24 cellular contexts compared by ENCODE assay signal in the genomic region with DNA sequence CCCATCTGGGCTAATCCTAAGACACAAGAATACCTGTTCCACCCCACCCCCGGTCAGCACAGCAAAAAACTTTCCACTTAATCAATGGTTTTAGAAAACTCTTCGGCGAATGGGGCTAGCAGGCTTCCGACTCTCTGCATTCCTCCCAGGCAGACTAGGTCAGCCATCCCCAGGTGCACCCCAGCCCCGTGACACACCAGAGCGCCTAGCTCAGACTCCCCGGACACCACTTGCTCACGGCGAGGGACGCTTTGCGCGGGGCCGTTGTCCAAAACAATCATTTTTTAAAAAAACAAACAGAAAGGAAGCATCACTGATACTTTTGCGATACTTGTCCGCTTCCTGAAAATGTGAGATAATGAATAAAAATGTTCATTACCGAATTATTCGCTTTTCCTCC.
DNase-seq lines count a peak whose midpoint lies in the region; ATAC-seq and TF ChIP-seq lines count a peak whose summit lies in the region.
"Had no signal": no experiment of that assay in that cellular context is flagged by ENCODE, and none has a peak within 500 bp of the region (broad histone marks: within the 10 kb centered on the region; RNA-seq: fewer than 3 reads in every experiment).

No MANE protein-coding gene starts in this region.

- TF ChIP-seq POLR2A in suprapubic skin (IDR thresholded peaks at IDR 0.05): no peak

- no peak for TF ChIP-seq CTCF in suprapubic skin (IDR thresholded peaks at IDR 0.05)

- H3K27me3 Mint-ChIP-seq in activated naive CD4-positive, alpha-beta T cell treated with anti-CD3 and anti-CD28 coated beads, Interleukin-2, amount 10 ng/mL, durations not matched to agents 7 days and 5 days: no peaks in the 10 kb centered on the region
- H3K27me3 Mint-ChIP-seq in T-cell: no peaks in the 10 kb centered on the region
- H3K27me3 Mint-ChIP-seq in activated naive CD8-positive, alpha-beta T cell treated with anti-CD3 and anti-CD28 coated beads, Interleukin-2, amount 50 U/mL, for 24 hours: no peaks in the 10 kb centered on the region
- H3K27me3 Mint-ChIP-seq in stimulated activated naive CD8-positive, alpha-beta T cell treated with anti-CD3 and anti-CD28 coated beads, Interleukin-15, amount 100 ng/mL, for 72 hours: no peaks in the 10 kb centered on the region

- no peak overlapping the region for H3K27ac ChIP-seq in suprapubic skin
- H3K27ac ChIP-seq: foreskin keratinocyte, neural progenitor cell, Peyer's patch, testis, vagina had no signal

- H3K4me3 Mint-ChIP-seq in activated naive CD4-positive, alpha-beta T cell treated with anti-CD3 and anti-CD28 coated beads, Interleukin-2, amount 10 ng/mL, durations not matched to agents 7 days and 5 days: peak overlapping the region; percentile 50
- H3K4me3 Mint-ChIP-seq in T-cell: peak overlapping the region; percentile 55 to 89 (median 65)
- peak overlapping the region; percentile 66 for H3K4me3 Mint-ChIP-seq in activated naive CD8-positive, alpha-beta T cell treated with anti-CD3 and anti-CD28 coated beads, Interleukin-2, amount 50 U/mL, for 24 hours
- peak overlapping the region; percentile 65 to 84 for H3K4me3 Mint-ChIP-seq in stimulated activated naive CD8-positive, alpha-beta T cell treated with anti-CD3 and anti-CD28 coated beads, Interleukin-15, amount 100 ng/mL, for 72 hours
- H3K4me3 Mint-ChIP-seq: activated B cell treated with CpG ODN at 0.5 μM for 24 hours, neural progenitor cell had no signal

- no peak for ATAC-seq in T-cell (replicated peaks in 1 of 4)
- no peak for ATAC-seq in activated naive CD8-positive, alpha-beta T cell treated with anti-CD3 and anti-CD28 coated beads, Interleukin-2, amount 50 U/mL, for 24 hours
- no peak for ATAC-seq in stimulated activated naive CD8-positive, alpha-beta T cell treated with anti-CD3 and anti-CD28 coated beads, Interleukin-15, amount 100 ng/mL, for 72 hours
- ATAC-seq: foreskin keratinocyte, GM12878, HCT116, left ventricle myocardium superior had no signal

- H3K36me3 ChIP-seq in suprapubic skin: no peaks in the 10 kb centered on the region
- H3K36me3 ChIP-seq: neural progenitor cell, Peyer's patch, vagina had no signal

- DNase-seq in activated naive CD4-positive, alpha-beta T cell treated with anti-CD3 and anti-CD28 coated beads, Interleukin-2, amount 10 ng/mL, durations not matched to agents 7 days and 5 days: no peak
- no peak for DNase-seq in activated naive CD4-positive, alpha-beta T cell treated with anti-CD3 and anti-CD28 coated beads, Interleukin-2, amount 50 U/mL, for 16 hours
- DNase-seq in T-cell: no peak
- DNase-seq in activated naive CD8-positive, alpha-beta T cell treated with anti-CD3 and anti-CD28 coated beads, Interleukin-2, amount 50 U/mL, for 24 hours: no peak
- DNase-seq in stimulated activated naive CD8-positive, alpha-beta T cell treated with anti-CD3 and anti-CD28 coated beads, Interleukin-15, amount 100 ng/mL, for 72 hours: no peak
- no peak for DNase-seq in NCI-H524 treated with DMSO at 0.1 percent for 48 hours (lab: John Stamatoyannopoulos, UW)
- no peak for DNase-seq in suprapubic skin (ENCODE audit: low spot score in 2 of 2)
- DNase-seq: activated B cell treated with CpG ODN at 0.5 μM for 24 hours; Caco-2; DND-41; effector CD4-positive, alpha-beta T cell; foreskin keratinocyte; KG1; left ventricle myocardium superior; NCI-H1436 treated with DMSO at 0.1 percent for 48 hours; NCI-H2171; NCI-H524; Peyer's patch; T-helper 9 cell; testis had no signal

- no peak for TF ChIP-seq EP300 in suprapubic skin (IDR thresholded peaks at IDR 0.05)

- no peaks in the 10 kb centered on the region for H3K9me3 ChIP-seq in suprapubic skin
- H3K9me3 ChIP-seq: Caco-2, Peyer's patch, testis, vagina had no signal

- POLR2A ChIA-PET in T-cell (lab: Charles Lee): interaction anchor here in 1 of 2 donors (0.6 to 0.8 kb wide), 2 partner anchors 234 to 1750 kb away, joined by 3 read pairs; no protein-coding TSS in a partner anchor

- peaks cover 25% of the 10 kb centered on the region for H3K4me1 ChIP-seq in suprapubic skin
- H3K4me1 ChIP-seq: Caco-2, foreskin keratinocyte, testis had no signal

- H3K27me3 ChIP-seq in suprapubic skin: no peaks in the 10 kb centered on the region
- H3K27me3 ChIP-seq: foreskin keratinocyte, neural progenitor cell, Peyer's patch, testis, vagina had no signal

- peak overlapping the region; percentile 95 for H3K27ac Mint-ChIP-seq in activated naive CD4-positive, alpha-beta T cell treated with anti-CD3 and anti-CD28 coated beads, Interleukin-2, amount 10 ng/mL, durations not matched to agents 7 days and 5 days
- H3K27ac Mint-ChIP-seq in T-cell: peak overlapping the region; percentile 97 to 99
- H3K27ac Mint-ChIP-seq in activated naive CD8-positive, alpha-beta T cell treated with anti-CD3 and anti-CD28 coated beads, Interleukin-2, amount 50 U/mL, for 24 hours: peak overlapping the region; percentile 98
- H3K27ac Mint-ChIP-seq in stimulated activated naive CD8-positive, alpha-beta T cell treated with anti-CD3 and anti-CD28 coated beads, Interleukin-15, amount 100 ng/mL, for 72 hours: peak overlapping the region; percentile 77 to 91
- H3K27ac Mint-ChIP-seq: activated B cell treated with CpG ODN at 0.5 μM for 24 hours, neural progenitor cell had no signal

- CTCF ChIA-PET in activated naive CD4-positive, alpha-beta T cell treated with anti-CD3 and anti-CD28 coated beads, Interleukin-2, amount 10 ng/mL, durations not matched to agents 7 days and 5 days (lab: Charles Lee): interaction anchor here (1.8 kb wide), 1 partner anchor 68 kb away, joined by 4 read pairs; no protein-coding TSS in a partner anchor
- CTCF ChIA-PET in T-cell (lab: Charles Lee): no interaction called here

- no peak overlapping the region for H3K4me3 ChIP-seq in suprapubic skin
- H3K4me3 ChIP-seq: GM12878, neural progenitor cell, Peyer's patch, testis, vagina had no signal

- H3K4me1 Mint-ChIP-seq in activated naive CD4-positive, alpha-beta T cell treated with anti-CD3 and anti-CD28 coated beads, Interleukin-2, amount 10 ng/mL, durations not matched to agents 7 days and 5 days: peaks cover 100% of the 10 kb centered on the region
- H3K4me1 Mint-ChIP-seq in T-cell: peaks cover 99 to 100% (median 100%) of the 10 kb centered on the region in 3 donors
- H3K4me1 Mint-ChIP-seq in activated naive CD8-positive, alpha-beta T cell treated with anti-CD3 and anti-CD28 coated beads, Interleukin-2, amount 50 U/mL, for 24 hours: peaks cover 100% of the 10 kb centered on the region
- peaks cover 100% of the 10 kb centered on the region for H3K4me1 Mint-ChIP-seq in stimulated activated naive CD8-positive, alpha-beta T cell treated with anti-CD3 and anti-CD28 coated beads, Interleukin-15, amount 100 ng/mL, for 72 hours
- H3K4me1 Mint-ChIP-seq: activated B cell treated with CpG ODN at 0.5 μM for 24 hours had no signal

- no peaks in the 10 kb centered on the region for H3K9me3 Mint-ChIP-seq in activated naive CD4-positive, alpha-beta T cell treated with anti-CD3 and anti-CD28 coated beads, Interleukin-2, amount 10 ng/mL, durations not matched to agents 7 days and 5 days
- no peaks in the 10 kb centered on the region for H3K9me3 Mint-ChIP-seq in T-cell
- no peaks in the 10 kb centered on the region for H3K9me3 Mint-ChIP-seq in activated naive CD8-positive, alpha-beta T cell treated with anti-CD3 and anti-CD28 coated beads, Interleukin-2, amount 50 U/mL, for 24 hours
- H3K9me3 Mint-ChIP-seq in stimulated activated naive CD8-positive, alpha-beta T cell treated with anti-CD3 and anti-CD28 coated beads, Interleukin-15, amount 100 ng/mL, for 72 hours: no peaks in the 10 kb centered on the region
- H3K9me3 Mint-ChIP-seq: activated B cell treated with CpG ODN at 0.5 μM for 24 hours, neural progenitor cell had no signal

- H3K36me3 Mint-ChIP-seq in activated naive CD4-positive, alpha-beta T cell treated with anti-CD3 and anti-CD28 coated beads, Interleukin-2, amount 10 ng/mL, durations not matched to agents 7 days and 5 days: peaks cover 72% of the 10 kb centered on the region
- peaks cover 34% of the 10 kb centered on the region for H3K36me3 Mint-ChIP-seq in T-cell
- peaks cover 16% of the 10 kb centered on the region for H3K36me3 Mint-ChIP-seq in activated naive CD8-positive, alpha-beta T cell treated with anti-CD3 and anti-CD28 coated beads, Interleukin-2, amount 50 U/mL, for 24 hours (ENCODE audit: low read depth)
- H3K36me3 Mint-ChIP-seq: neural progenitor cell had no signal

- WGBS in suprapubic skin: 91% methylated on average over 17 of the region's 17 CpGs
